ENCODE assay signal across 15 cellular contexts in the genomic region with DNA sequence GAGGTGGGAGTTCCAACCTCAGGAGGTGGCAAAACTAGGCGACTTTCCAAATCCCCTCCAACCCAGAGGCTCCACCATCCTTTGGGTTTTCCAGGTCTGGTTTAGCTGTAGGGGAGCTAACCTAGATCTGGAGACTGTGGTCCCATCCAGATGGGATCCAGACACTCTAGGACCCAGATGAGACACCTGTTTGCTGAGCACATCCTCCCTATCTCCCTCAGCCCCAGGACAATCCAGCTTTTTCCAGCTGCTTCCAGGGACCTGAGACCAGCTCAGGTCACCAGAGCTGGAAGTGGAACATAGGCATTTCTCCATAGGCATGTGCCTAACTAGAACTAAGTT. TPM values are rescaled to one million over a fixed set of nuclear protein-coding genes. Genes with fewer than 3 reads are reported as not detected.
DNase-seq lines count a peak whose midpoint lies in the region; ATAC-seq and TF ChIP-seq lines count a peak whose summit lies in the region.
"Had no signal": no experiment of that assay in that cellular context is flagged by ENCODE, and none has a peak within 500 bp of the region (broad histone marks: within the 10 kb centered on the region; RNA-seq: fewer than 3 reads in every experiment).

No MANE protein-coding gene starts in this region.

- H3K4me3 Mint-ChIP-seq in activated T-helper 17 cell treated with anti-CD3 and anti-CD28 coated beads, Interleukin-2, amount 50 U/mL, for 72 hours = no peak overlapping the region
- H3K4me3 Mint-ChIP-seq: immature natural killer cell, naive B cell had no signal

- H3K27ac Mint-ChIP-seq in activated T-helper 17 cell treated with anti-CD3 and anti-CD28 coated beads, Interleukin-2, amount 50 U/mL, for 72 hours = no peak overlapping the region
- H3K27ac Mint-ChIP-seq: immature natural killer cell had no signal

- H3K9ac ChIP-seq in DND-41 (ENCODE audit: low read depth, low read length) = no peak overlapping the region
- H3K9ac ChIP-seq in HUES6 (ENCODE audit: low read length) = peak overlapping the region; percentile 14
- H3K9ac ChIP-seq in smooth muscle cell (ENCODE audit: low read depth) = no peak overlapping the region

- H3K27me3 Mint-ChIP-seq in activated T-helper 17 cell treated with anti-CD3 and anti-CD28 coated beads, Interleukin-2, amount 50 U/mL, for 72 hours = no peaks in the 10 kb centered on the region
- H3K27me3 Mint-ChIP-seq: naive B cell had no signal

- H3K4me3 ChIP-seq in DND-41 (ENCODE audit: low read depth in 1 of 2, low read length in 2 of 2) = no peak overlapping the region
- 0 out of 2 replicates have a peak overlapping the region, but pooled peaks have one; percentile 10 for H3K4me3 ChIP-seq in HUES6 (ENCODE audit: low read depth, low read length)
- no peak overlapping the region for H3K4me3 ChIP-seq in smooth muscle cell
- H3K4me3 ChIP-seq: lung, Peyer's patch had no signal

- H3K27ac ChIP-seq in DND-41 (ENCODE audit: low read length) = no peak overlapping the region
- 0 out of 2 replicates have a peak overlapping the region, but pooled peaks have one; percentile 8 for H3K27ac ChIP-seq in HUES6 (ENCODE audit: low read depth, low read length)
- H3K27ac ChIP-seq in foreskin keratinocyte = no peak overlapping the region
- H3K27ac ChIP-seq in smooth muscle cell (ENCODE audit: low read depth) = no peak overlapping the region
- H3K27ac ChIP-seq: epithelial cell of prostate, Peyer's patch had no signal

- H3K4me1 ChIP-seq in DND-41 (ENCODE audit: insufficient read depth, low read length) (no peaks in the 10 kb centered on the region), HUES6 (ENCODE audit: control insufficient read depth, insufficient read depth, low read length) (peaks cover 9% of the 10 kb centered on the region), foreskin keratinocyte (no peaks in the 10 kb centered on the region), smooth muscle cell (ENCODE audit: low read depth) (peaks cover 4% of the 10 kb centered on the region)
- H3K4me1 ChIP-seq: Peyer's patch had no signal

- H3K27me3 ChIP-seq in DND-41 (ENCODE audit: insufficient read depth, low read length, poor library complexity) = no peaks in the 10 kb centered on the region
- no peaks in the 10 kb centered on the region for H3K27me3 ChIP-seq in HUES6 (ENCODE audit: control insufficient read depth, insufficient read depth, low read length)
- H3K27me3 ChIP-seq in foreskin keratinocyte = no peaks in the 10 kb centered on the region
- no peaks in the 10 kb centered on the region for H3K27me3 ChIP-seq in smooth muscle cell (ENCODE audit: low read depth)
- H3K27me3 ChIP-seq: Peyer's patch had no signal

- H2AFZ ChIP-seq in DND-41 (ENCODE audit: low read depth, low read length) = no peak overlapping the region
- H2AFZ ChIP-seq in smooth muscle cell (ENCODE audit: low read depth) = no peak overlapping the region

- H3K79me2 ChIP-seq in DND-41 (ENCODE audit: insufficient read depth, low read length) (no peaks in the 10 kb centered on the region), smooth muscle cell (ENCODE audit: low read depth) (no peaks in the 10 kb centered on the region)

- H3K9me3 ChIP-seq in DND-41 (ENCODE audit: insufficient read depth, low read length, severe bottlenecking) (no peaks in the 10 kb centered on the region), HUES6 (ENCODE audit: control insufficient read depth, insufficient read depth, low read depth, low read length) (no peaks in the 10 kb centered on the region), smooth muscle cell (replicated peaks; ENCODE audit: low read depth) (no peaks in the 10 kb centered on the region)
- H3K9me3 ChIP-seq: Peyer's patch had no signal

- WGBS in smooth muscle cell (ENCODE audit: low lambda C conversion rate) = 96% methylated on average over 1 of the region's 1 CpG

- peaks cover 79% of the 10 kb centered on the region for H3K36me3 ChIP-seq in DND-41 (ENCODE audit: insufficient read depth, low read length)
- H3K36me3 ChIP-seq in HUES6 (ENCODE audit: control insufficient read depth, insufficient read depth, low read length) = peaks cover 45% of the 10 kb centered on the region
- H3K36me3 ChIP-seq in smooth muscle cell (ENCODE audit: low read depth) = no peaks in the 10 kb centered on the region

- peaks cover 8% of the 10 kb centered on the region; the same call in 1 of the 2 replicates for H4K20me1 ChIP-seq in DND-41 (ENCODE audit: insufficient read depth, low read length)
- H4K20me1 ChIP-seq in smooth muscle cell (ENCODE audit: low read depth) = peaks cover 8% of the 10 kb centered on the region

- no peaks in the 10 kb centered on the region for H3K9me3 Mint-ChIP-seq in activated T-helper 17 cell treated with anti-CD3 and anti-CD28 coated beads, Interleukin-2, amount 50 U/mL, for 72 hours
- H3K9me3 Mint-ChIP-seq: immature natural killer cell, naive B cell had no signal

- DNase-seq in DND-41 (no peak), foreskin keratinocyte (no peak), smooth muscle cell (lab: John Stamatoyannopoulos, UW; ENCODE audit: unreplicated experiment) (no peak)
- DNase-seq in activated CD4-positive, alpha-beta T cell treated with anti-CD3 and anti-CD28 coated beads, Interleukin-2, amount 50 U/mL, for 48 hours = no peak
- DNase-seq: activated gamma-delta T cell, GF-D8 had no signal

- H3K36me3 Mint-ChIP-seq in activated T-helper 17 cell treated with anti-CD3 and anti-CD28 coated beads, Interleukin-2, amount 50 U/mL, for 72 hours (ENCODE audit: low read depth) = peaks cover 71% of the 10 kb centered on the region

- no peaks in the 10 kb centered on the region for H3K4me1 Mint-ChIP-seq in activated T-helper 17 cell treated with anti-CD3 and anti-CD28 coated beads, Interleukin-2, amount 50 U/mL, for 72 hours

- peaks cover 3% of the 10 kb centered on the region for H3F3A ChIP-seq in smooth muscle cell (ENCODE audit: low read depth)

- TF ChIP-seq CTCF in DND-41 (IDR thresholded peaks at IDR 0.05; ENCODE audit: borderline replicate concordance, extremely low read depth, low read length, poor library complexity, severe bottlenecking) (no peak), foreskin keratinocyte (conservative IDR thresholded peaks at IDR 0.05) (no peak), smooth muscle cell (IDR thresholded peaks at IDR 0.05; ENCODE audit: borderline replicate concordance, insufficient read depth, poor library complexity, severe bottlenecking) (no peak)

- 0 out of 3 replicates have a peak, but pooled peaks have one; percentile 12 for ATAC-seq in DND-41 (ENCODE audit: insufficient read depth, low read depth)
- ATAC-seq in GM21786 (IDR thresholded peaks at IDR 0.05; ENCODE audit: unreplicated experiment) = peak; percentile 7
- ATAC-seq in foreskin keratinocyte = peak; percentile 19
- ATAC-seq in GM19324 (IDR thresholded peaks at IDR 0.05; ENCODE audit: low FRiP score, unreplicated experiment) = no peak
- no peak for ATAC-seq in activated T-helper 17 cell treated with anti-CD3 and anti-CD28 coated beads, Interleukin-2, amount 50 U/mL, for 72 hours (replicated peaks)

- H3K4me2 ChIP-seq in DND-41 (ENCODE audit: insufficient read depth, low read length) = no peak overlapping the region
- H3K4me2 ChIP-seq in smooth muscle cell = no peak overlapping the region

RNA-seq across cellular contexts. Expression of a gene that starts 18.2 kb away (rescaled TPM):
- total RNA-seq in foreskin keratinocyte (122 and 139 TPM in 2 replicates), smooth muscle cell (206 and 235 TPM in 2 replicates)
- polyA plus RNA-seq in foreskin keratinocyte (116 and 138 TPM in 2 replicates), smooth muscle cell (147 and 195 TPM in 2 replicates)
- total RNA-seq in activated T-helper 17 cell treated with anti-CD3 and anti-CD28 coated beads, Interleukin-2, amount 50 U/mL, for 72 hours = 10 to 100 TPM; 38.2 to 60.7 TPM

RNA-seq across cellular contexts. Expression of a gene that starts 35.0 kb away (rescaled TPM):
- total RNA-seq in foreskin keratinocyte (49.8 and 51.2 TPM in 2 replicates), smooth muscle cell (106 and 123 TPM in 2 replicates)
- polyA plus RNA-seq in foreskin keratinocyte (40.5 and 43.5 TPM in 2 replicates), smooth muscle cell (91.5 and 99.6 TPM in 2 replicates)
- total RNA-seq in activated T-helper 17 cell treated with anti-CD3 and anti-CD28 coated beads, Interleukin-2, amount 50 U/mL, for 72 hours = 100 to 1,000 TPM in 1 of 2 donors, 10 to 100 TPM in 1; 54.5 to 121 TPM

RNA-seq across cellular contexts. Expression of a gene that starts 35.0 kb away (rescaled TPM):
- total RNA-seq in foreskin keratinocyte = 5.5 and 6.0 TPM in 2 replicates
- polyA plus RNA-seq in foreskin keratinocyte = 0.30 and 0.31 TPM in 2 replicates
- total RNA-seq in smooth muscle cell = 2.8 and 3.6 TPM in 2 replicates
- polyA plus RNA-seq in smooth muscle cell = 0.14 and 1.6 TPM in 2 replicates
- total RNA-seq in activated T-helper 17 cell treated with anti-CD3 and anti-CD28 coated beads, Interleukin-2, amount 50 U/mL, for 72 hours = 10 to 100 TPM in 1 of 2 donors, 1 to 10 TPM in 1; 8.8 to 12.7 TPM

Comparison
In these comparisons a context has a peak if more than half of its experiments do, and no peak if none do; other contexts are left out.
1. ATAC-seq: peak in DND-41 (single experiment), GM21786 (single experiment) and foreskin keratinocyte (single experiment); none in GM19324 (single experiment) and activated T-helper 17 cell treated with anti-CD3 and anti-CD28 coated beads, Interleukin-2, amount 50 U/mL, for 72 hours (single experiment).